Comparison of ENCODE assay signal across 8 cellular contexts in genomic region chr7:56074371-56074791, GRCh38. TPM values are rescaled to one million over a fixed set of nuclear protein-coding genes. Genes with fewer than 3 reads are reported as not detected.
DNase-seq lines count a peak whose midpoint lies in the region; ATAC-seq and FAIRE-seq lines count a peak whose summit lies in the region.

No MANE protein-coding gene starts in this region.

- H3K9me3 ChIP-seq in small intestine (ENCODE audit: control insufficient read depth, low read depth) = no peaks in the 10 kb centered on the region

- peaks cover 0 to 2% of the 10 kb centered on the region in 2 donors for H3K36me3 ChIP-seq in small intestine (ENCODE audit: control insufficient read depth in 2 of 2, insufficient read depth in 2 of 2, low read length in 2 of 2)

- peak; percentile 5 for DNase-seq in NK-92 treated with Interleukin-12 subunit alpha and Interleukin-12 subunit beta, amount 100 ng/mL, for 24 hours (lab: John Stamatoyannopoulos, UW)
- DNase-seq in NK-92 (lab: John Stamatoyannopoulos, UW; ENCODE audit: unreplicated experiment) (no peak), NCI-H1694 (lab: John Stamatoyannopoulos, UW) (peak; percentile 74), anterior cingulate cortex (lab: John Stamatoyannopoulos, UW) (peak in 55 of 58 donors; percentile 24 to 82 (median 58)), hepatic stellate cell (ENCODE audit: low spot score) (peak; percentile 77), small intestine (peak; percentile 90)
- peak; percentile 60 for DNase-seq in T-helper 2 cell treated with Interferon-gamma antibody and Interleukin-4, amounts not matched to agents 5 μg/mL and 100 μg/mL, for 36 hours (ENCODE audit: low spot score)

- no peak for FAIRE-seq in small intestine (lab: Jason Lieb, UNC)

- no peaks in the 10 kb centered on the region for H3K27me3 Mint-ChIP-seq in T-helper 2 cell treated with Interferon-gamma antibody and Interleukin-4, amounts not matched to agents 5 μg/mL and 100 μg/mL, for 36 hours (ENCODE audit: low read depth)

- H3K4me1 Mint-ChIP-seq in T-helper 2 cell treated with Interferon-gamma antibody and Interleukin-4, amounts not matched to agents 5 μg/mL and 100 μg/mL, for 36 hours (ENCODE audit: low read depth) = peaks cover 2% of the 10 kb centered on the region

- H3K4me1 ChIP-seq in small intestine (ENCODE audit: control insufficient read depth in 2 of 2, insufficient read depth in 1 of 2, low read depth in 1 of 2, low read length in 1 of 2) = no peaks in the 10 kb centered on the region

- no peak overlapping the region for H3K4me3 ChIP-seq in small intestine (ENCODE audit: low read depth in 1 of 2, low read length in 2 of 2)

- H3K27ac Mint-ChIP-seq in T-helper 2 cell treated with Interferon-gamma antibody and Interleukin-4, amounts not matched to agents 5 μg/mL and 100 μg/mL, for 36 hours = peak overlapping the region; percentile 41

- H3K27me3 ChIP-seq in small intestine (ENCODE audit: control insufficient read depth in 2 of 2, insufficient read depth in 2 of 2, low read length in 2 of 2) = no peaks in the 10 kb centered on the region

- no peak overlapping the region for H3K4me3 Mint-ChIP-seq in T-helper 2 cell treated with Interferon-gamma antibody and Interleukin-4, amounts not matched to agents 5 μg/mL and 100 μg/mL, for 36 hours

- 19 to 24% (median 21%) methylated on average over 19 of the region's 19 CpGs for WGBS in small intestine, 3 donors

- no peak overlapping the region for H3K27ac ChIP-seq in small intestine (ENCODE audit: low read depth in 1 of 2, low read length in 1 of 2)

- H3K36me3 Mint-ChIP-seq in T-helper 2 cell treated with Interferon-gamma antibody and Interleukin-4, amounts not matched to agents 5 μg/mL and 100 μg/mL, for 36 hours (ENCODE audit: low read depth) = peaks cover 26% of the 10 kb centered on the region

- peak; percentile 87 for ATAC-seq in HG02840 (IDR thresholded peaks at IDR 0.05; ENCODE audit: low FRiP score, unreplicated experiment)

- no peaks in the 10 kb centered on the region for H3K9me3 Mint-ChIP-seq in T-helper 2 cell treated with Interferon-gamma antibody and Interleukin-4, amounts not matched to agents 5 μg/mL and 100 μg/mL, for 36 hours

RNA-seq across cellular contexts. Expression of gene SUMF2, which starts 10.3 kb away (rescaled TPM):
- 100 to 1,000 TPM in 1 of 3 donors, 10 to 100 TPM in 2; 45.0 to 114 (median 71.3) TPM for polyA plus RNA-seq in small intestine

RNA-seq across cellular contexts. Expression of gene PHKG1, which starts 18.4 kb away (rescaled TPM):
- polyA plus RNA-seq in small intestine = 1 to 10 TPM in 1 of 3 donors, under 1 TPM in 2; 0.49 to 1.6 (median 0.81) TPM

RNA-seq across cellular contexts. Expression of gene CCT6A, which starts 22.8 kb away (rescaled TPM):
- polyA plus RNA-seq in small intestine = 100 to 1,000 TPM in 1 of 3 donors, 10 to 100 TPM in 2; 71.3 to 131 (median 73.6) TPM

RNA-seq across cellular contexts. Expression of gene PSPH, which starts 23.1 kb away (rescaled TPM):
- polyA plus RNA-seq in small intestine = 10 to 100 TPM in 1 of 3 donors, 1 to 10 TPM in 2; 2.7 to 26.7 (median 6.5) TPM

RNA-seq across cellular contexts. Expression of gene CHCHD2, which starts 31.9 kb away (rescaled TPM):
- polyA plus RNA-seq in small intestine = 100 to 1,000 TPM; 679 to 788 (median 772) TPM
